Comparison of ENCODE assay signal across 30 cellular contexts in genomic region chr1:246946366-246946765, GRCh38. TPM values are rescaled to one million over a fixed set of nuclear protein-coding genes. Genes with fewer than 3 reads are reported as not detected.
DNase-seq lines count a peak whose midpoint lies in the region; ATAC-seq and TF ChIP-seq lines count a peak whose summit lies in the region.
"Had no signal": no experiment of that assay in that cellular context is flagged by ENCODE, and none has a peak within 500 bp of the region (broad histone marks: within the 10 kb centered on the region; RNA-seq: fewer than 3 reads in every experiment).

No MANE protein-coding gene starts in this region.

- ATAC-seq in lower lobe of right lung: no peak
- no peak for ATAC-seq in aorta (ENCODE audit: low FRiP score)
- ATAC-seq in HG03571 (IDR thresholded peaks at IDR 0.05; ENCODE audit: unreplicated experiment): no peak

- H3K4me3 Mint-ChIP-seq in activated naive CD4-positive, alpha-beta T cell treated with anti-CD3 and anti-CD28 coated beads, Interleukin-2, amount 10 ng/mL, durations not matched to agents 7 days and 5 days: no peak overlapping the region
- H3K4me3 Mint-ChIP-seq: activated CD4-positive, alpha-beta T cell treated with anti-CD3 and anti-CD28 coated beads, Interleukin-2, amount 10 ng/mL, durations not matched to agents 24 days and 14 days; B cell; CD4-positive, alpha-beta memory T cell; neural progenitor cell; T-helper 2 cell treated with Interferon-gamma antibody and Interleukin-4, amounts not matched to agents 5 μg/mL and 100 μg/mL, for 36 hours had no signal

- H3K9me3 ChIP-seq in right atrium auricular region (no peaks in the 10 kb centered on the region), lower lobe of right lung (no peaks in the 10 kb centered on the region), stomach (no peaks in the 10 kb centered on the region), aorta (ENCODE audit: control insufficient read depth, low read length) (no peaks in the 10 kb centered on the region)
- H3K9me3 ChIP-seq: body of pancreas had no signal

- TF ChIP-seq CTCF in right atrium auricular region (IDR thresholded peaks at IDR 0.05) (no peak), lower lobe of right lung (IDR thresholded peaks at IDR 0.05) (no peak), stomach (IDR thresholded peaks at IDR 0.05) (no peak)

- WGBS in stomach, 5 donors: 84 to 96% (median 93%) methylated on average over 6 of the region's 6 CpGs
- 82 to 93% methylated on average over 6 of the region's 6 CpGs for WGBS in aorta, 2 donors

- DNase-seq in right atrium auricular region (ENCODE audit: low spot score) (no peak), cardiac septum (ENCODE audit: low spot score) (no peak), lower lobe of right lung (no peak), stomach (no peak), aorta (no peak), HPDE6-E6E7 (ENCODE audit: extremely low spot score) (no peak)
- no peak for DNase-seq in activated naive CD4-positive, alpha-beta T cell treated with anti-CD3 and anti-CD28 coated beads, Interleukin-2, amount 10 ng/mL, durations not matched to agents 7 days and 5 days
- DNase-seq: ACHN; activated CD4-positive, alpha-beta T cell treated with anti-CD3 and anti-CD28 coated beads, Interleukin-2, amount 10 ng/mL, durations not matched to agents 24 days and 14 days; activated gamma-delta T cell treated with Interleukin-2 at 50 U/mL for 16 hours; activated T-cell treated with anti-CD3 and anti-CD28 coated beads, Interleukin-2, amount 50 U/mL, for 48 hours; body of pancreas; CD4-positive, alpha-beta memory T cell; cerebellar nuclear complex; foreskin melanocyte; GOT3; hippocampal formation; mesendoderm; NCI-H1092; NCI-H1694; NCI-H748 treated with DMSO at 0.1 percent for 48 hours; posterior cingulate gyrus; stimulated activated CD4-positive, alpha-beta T cell treated with anti-CD3 and anti-CD28 coated beads, Interleukin-15, amount 100 ng/mL, for 24 hours; stimulated activated naive CD4-positive, alpha-beta T cell; WERI-Rb-1 had no signal

- no peak for TF ChIP-seq POLR2A in stomach (IDR thresholded peaks at IDR 0.05)

- no peaks in the 10 kb centered on the region for H3K4me1 Mint-ChIP-seq in activated naive CD4-positive, alpha-beta T cell treated with anti-CD3 and anti-CD28 coated beads, Interleukin-2, amount 10 ng/mL, durations not matched to agents 7 days and 5 days
- H3K4me1 Mint-ChIP-seq: activated CD4-positive, alpha-beta T cell treated with anti-CD3 and anti-CD28 coated beads, Interleukin-2, amount 10 ng/mL, durations not matched to agents 24 days and 14 days; neural progenitor cell had no signal

- H3K4me3 ChIP-seq in right atrium auricular region (no peak overlapping the region), lower lobe of right lung (no peak overlapping the region), stomach (no peak overlapping the region), aorta (ENCODE audit: low read length in 2 of 2) (no peak overlapping the region)
- H3K4me3 ChIP-seq: body of pancreas, neural progenitor cell had no signal

- H3K27ac ChIP-seq in right atrium auricular region: peak overlapping the region; percentile 66 to 71
- H3K27ac ChIP-seq in lower lobe of right lung: peak overlapping the region; percentile 21
- H3K27ac ChIP-seq in stomach: peak overlapping the region in 4 of 5 donors; percentile 59 to 70 (median 62)
- H3K27ac ChIP-seq in aorta (ENCODE audit: low read depth in 1 of 2, low read length in 2 of 2): peak overlapping the region; percentile 80 to 84
- H3K27ac ChIP-seq: body of pancreas, neural progenitor cell, WERI-Rb-1 had no signal

- H3K9me3 Mint-ChIP-seq in activated naive CD4-positive, alpha-beta T cell treated with anti-CD3 and anti-CD28 coated beads, Interleukin-2, amount 10 ng/mL, durations not matched to agents 7 days and 5 days: peaks cover 4% of the 10 kb centered on the region
- H3K9me3 Mint-ChIP-seq: CD4-positive, alpha-beta memory T cell; neural progenitor cell; T-helper 2 cell treated with Interferon-gamma antibody and Interleukin-4, amounts not matched to agents 5 μg/mL and 100 μg/mL, for 36 hours had no signal

- no peaks in the 10 kb centered on the region for H3K27me3 ChIP-seq in right atrium auricular region
- no peaks in the 10 kb centered on the region for H3K27me3 ChIP-seq in lower lobe of right lung (ENCODE audit: low read depth)
- no peaks in the 10 kb centered on the region for H3K27me3 ChIP-seq in stomach
- H3K27me3 ChIP-seq in aorta (ENCODE audit: control insufficient read depth in 1 of 2, insufficient read depth in 2 of 2, low read length in 1 of 2): no peaks in the 10 kb centered on the region
- H3K27me3 ChIP-seq: body of pancreas, dorsolateral prefrontal cortex, neural progenitor cell had no signal

- CTCF ChIA-PET in activated naive CD4-positive, alpha-beta T cell treated with anti-CD3 and anti-CD28 coated beads, Interleukin-2, amount 10 ng/mL, durations not matched to agents 7 days and 5 days (lab: Charles Lee): interaction anchor here (1.4 kb wide), 1 partner anchor 25 kb away, joined by 3 read pairs; no protein-coding TSS in a partner anchor

- no peaks in the 10 kb centered on the region for H3K36me3 Mint-ChIP-seq in activated naive CD4-positive, alpha-beta T cell treated with anti-CD3 and anti-CD28 coated beads, Interleukin-2, amount 10 ng/mL, durations not matched to agents 7 days and 5 days
- H3K36me3 Mint-ChIP-seq: CD4-positive, alpha-beta memory T cell had no signal

- peaks cover 0 to 21% of the 10 kb centered on the region in 2 donors for H3K4me1 ChIP-seq in right atrium auricular region
- no peaks in the 10 kb centered on the region for H3K4me1 ChIP-seq in lower lobe of right lung
- no peaks in the 10 kb centered on the region for H3K4me1 ChIP-seq in stomach
- H3K4me1 ChIP-seq in aorta (ENCODE audit: control insufficient read depth in 1 of 2, insufficient read depth in 2 of 2, low read length in 2 of 2): no peaks in the 10 kb centered on the region
- H3K4me1 ChIP-seq: body of pancreas, neural progenitor cell had no signal

- H3K36me3 ChIP-seq in right atrium auricular region (no peaks in the 10 kb centered on the region), lower lobe of right lung (no peaks in the 10 kb centered on the region), stomach (no peaks in the 10 kb centered on the region), aorta (ENCODE audit: control insufficient read depth in 1 of 2, insufficient read depth in 2 of 2, low read length in 1 of 2) (no peaks in the 10 kb centered on the region)
- H3K36me3 ChIP-seq: neural progenitor cell, WERI-Rb-1 had no signal

- no peaks in the 10 kb centered on the region for H3K27me3 Mint-ChIP-seq in activated naive CD4-positive, alpha-beta T cell treated with anti-CD3 and anti-CD28 coated beads, Interleukin-2, amount 10 ng/mL, durations not matched to agents 7 days and 5 days
- H3K27me3 Mint-ChIP-seq: activated CD4-positive, alpha-beta T cell treated with anti-CD3 and anti-CD28 coated beads, Interleukin-2, amount 10 ng/mL, durations not matched to agents 24 days and 14 days; B cell had no signal

- intact Hi-C loops in cardiac septum (cut with DNase I): no loop called here
- intact Hi-C loops in lower lobe of right lung (cut with DNase I): no loop called here
- intact Hi-C loops in stomach (cut with DNase I; ENCODE audit: low total_unique reads): no loop called here
- intact Hi-C loops in aorta (cut with DNase I): no loop called here

- H3K27ac Mint-ChIP-seq in activated naive CD4-positive, alpha-beta T cell treated with anti-CD3 and anti-CD28 coated beads, Interleukin-2, amount 10 ng/mL, durations not matched to agents 7 days and 5 days: no peak overlapping the region
- H3K27ac Mint-ChIP-seq: activated CD4-positive, alpha-beta T cell treated with anti-CD3 and anti-CD28 coated beads, Interleukin-2, amount 10 ng/mL, durations not matched to agents 24 days and 14 days; B cell; CD4-positive, alpha-beta memory T cell; neural progenitor cell; T-helper 2 cell treated with Interferon-gamma antibody and Interleukin-4, amounts not matched to agents 5 μg/mL and 100 μg/mL, for 36 hours had no signal

- TF ChIP-seq EP300 in stomach (IDR thresholded peaks at IDR 0.05): no peak

RNA-seq across cellular contexts. Expression of gene AHCTF1, which starts 14.6 kb away (rescaled TPM):
- 10 to 100 TPM; 21.6 to 24.4 TPM for total RNA-seq in right atrium auricular region
- total RNA-seq in cardiac septum: 15.3 TPM
- total RNA-seq in lower lobe of right lung: 36.0 TPM
- 10 to 100 TPM; 22.3 to 49.0 (median 35.0) TPM for total RNA-seq in stomach
- polyA plus RNA-seq in stomach: 1 to 10 TPM; 5.9 to 6.4 (median 6.0) TPM
- 10 to 100 TPM; 31.5 to 32.4 TPM for total RNA-seq in aorta
- polyA plus RNA-seq in aorta: 10 to 100 TPM in 1 of 2 donors, 1 to 10 TPM in 1; 7.5 to 13.7 TPM

Comparison
In these comparisons a context has a peak if more than half of its experiments do, and no peak if none do; other contexts are left out.
1. H3K27ac ChIP-seq: peak in every context shown above with its lines; median percentile 82 in aorta; 68 in right atrium auricular region; 62 in stomach; 21 in lower lobe of right lung.